ENCODE assay signal across 21 cellular contexts in the genomic region with DNA sequence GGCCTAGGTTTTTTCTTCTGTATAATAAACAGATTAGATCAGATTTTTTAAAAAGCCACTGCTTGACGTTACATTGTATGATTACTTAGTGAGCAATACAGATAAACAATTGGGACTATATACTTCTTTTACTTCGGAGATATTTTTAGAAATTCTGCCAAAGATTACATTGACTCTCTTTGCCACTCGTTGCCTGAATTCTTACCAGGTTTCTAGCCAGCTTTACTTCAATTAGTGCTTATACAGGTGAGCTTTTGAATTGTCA.
DNase-seq lines count a peak whose midpoint lies in the region; ATAC-seq, FAIRE-seq and TF ChIP-seq lines count a peak whose summit lies in the region.
"Had no signal": no experiment of that assay in that cellular context is flagged by ENCODE, and none has a peak within 500 bp of the region (broad histone marks: within the 10 kb centered on the region; RNA-seq: fewer than 3 reads in every experiment).

No MANE protein-coding gene starts in this region.

- no peak overlapping the region for H2AK5ac ChIP-seq in mesenchymal stem cell (ENCODE audit: low read length, severe bottlenecking)

- 100% methylated on average over 1 of the region's 3 CpGs for whole genome bisulfite sequencing in mesenchymal stem cell
- WGBS in testis, 2 donors, result 44 to 49% methylated on average over 3 of the region's 3 CpGs

- H3K9me3 Mint-ChIP-seq in natural killer cell, result no peaks in the 10 kb centered on the region
- H3K9me3 Mint-ChIP-seq in natural killer cell treated with Interleukin-12 subunit alpha and Interleukin-12 subunit beta and Interleukin-15 and Interleukin-18, amount 100 ng/mL, for 72 hours, result no peaks in the 10 kb centered on the region
- H3K9me3 Mint-ChIP-seq in astrocyte (ENCODE audit: unreplicated experiment), result no peaks in the 10 kb centered on the region
- H3K9me3 Mint-ChIP-seq in activated CD8-positive, alpha-beta memory T cell treated with anti-CD3 and anti-CD28 coated beads, Interleukin-2, amount 10 ng/mL, durations not matched to agents 7 days and 5 days (ENCODE audit: low read depth), result no peaks in the 10 kb centered on the region

- FAIRE-seq in astrocyte (lab: Jason Lieb, UNC), result no peak

- no peak overlapping the region for H3K4ac ChIP-seq in mesenchymal stem cell (ENCODE audit: low read depth in 1 of 2, low read length in 2 of 2)

- H4K8ac ChIP-seq in mesenchymal stem cell (ENCODE audit: low read length), result no peak overlapping the region

- intact Hi-C loops in natural killer cell (cut with micrococcal nuclease) (no loop called here), testis (cut with DNase I; ENCODE audit: low total_unique reads) (no loop called here)

- no peak overlapping the region for H3K4me3 ChIP-seq in astrocyte (ENCODE audit: insufficient read depth, low read depth, low read length)
- H3K4me3 ChIP-seq in mesenchymal stem cell (ENCODE audit: insufficient read depth in 1 of 2, low read depth in 1 of 2, low read length in 2 of 2), result no peak overlapping the region
- H3K4me3 ChIP-seq in testis, result no peak overlapping the region
- H3K4me3 ChIP-seq: mucosa of descending colon, transverse colon had no signal

- H3K36me3 ChIP-seq in astrocyte (ENCODE audit: insufficient read depth, low read length) (peaks cover 10% of the 10 kb centered on the region), mesenchymal stem cell (ENCODE audit: control insufficient read depth in 1 of 2, insufficient read depth in 2 of 2, low read depth in 1 of 2, low read length in 2 of 2) (peaks cover 7 to 33% of the 10 kb centered on the region in 2 experiments), testis (ENCODE audit: low read depth, missing control alignments) (no peaks in the 10 kb centered on the region)

- H2AFZ ChIP-seq in astrocyte (ENCODE audit: low read depth, low read length) (no peak overlapping the region), mesenchymal stem cell (ENCODE audit: low read depth, low read length) (no peak overlapping the region)

- H3K9me3 ChIP-seq in astrocyte (ENCODE audit: insufficient read depth, low read depth, low read length) (no peaks in the 10 kb centered on the region), mesenchymal stem cell (ENCODE audit: control insufficient read depth, low read length) (no peaks in the 10 kb centered on the region), testis (no peaks in the 10 kb centered on the region)
- H3K9me3 ChIP-seq: mucosa of descending colon, transverse colon had no signal

- H3K27ac ChIP-seq in astrocyte (ENCODE audit: low read depth, low read length) (peak overlapping the region; percentile 87), mesenchymal stem cell (ENCODE audit: low read length, poor library complexity, severe bottlenecking) (peak overlapping the region; percentile 93), testis (peak overlapping the region; percentile 19 to 54)
- H3K27ac ChIP-seq: transverse colon had no signal

- H3K4me1 Mint-ChIP-seq in natural killer cell (peaks cover 45 to 58% of the 10 kb centered on the region in 2 donors), astrocyte (ENCODE audit: low read depth, unreplicated experiment) (peaks cover 63% of the 10 kb centered on the region)
- H3K4me1 Mint-ChIP-seq in natural killer cell treated with Interleukin-12 subunit alpha and Interleukin-12 subunit beta and Interleukin-15 and Interleukin-18, amount 100 ng/mL, for 72 hours (ENCODE audit: low read depth in 2 of 2), result peaks cover 28 to 29% of the 10 kb centered on the region in 2 donors
- H3K4me1 Mint-ChIP-seq in activated CD8-positive, alpha-beta memory T cell treated with anti-CD3 and anti-CD28 coated beads, Interleukin-2, amount 10 ng/mL, durations not matched to agents 7 days and 5 days, result peaks cover 35% of the 10 kb centered on the region

- H3K27ac Mint-ChIP-seq in natural killer cell (peak overlapping the region; percentile 10 to 27), astrocyte (ENCODE audit: unreplicated experiment) (peak overlapping the region; percentile 89)
- peak overlapping the region in 1 of 2 donors; percentile 4 for H3K27ac Mint-ChIP-seq in natural killer cell treated with Interleukin-12 subunit alpha and Interleukin-12 subunit beta and Interleukin-15 and Interleukin-18, amount 100 ng/mL, for 72 hours
- no peak overlapping the region for H3K27ac Mint-ChIP-seq in activated CD8-positive, alpha-beta memory T cell treated with anti-CD3 and anti-CD28 coated beads, Interleukin-2, amount 10 ng/mL, durations not matched to agents 7 days and 5 days

- no peak overlapping the region for H2BK15ac ChIP-seq in mesenchymal stem cell (ENCODE audit: low read depth, poor library complexity, severe bottlenecking)

- no peak for ATAC-seq in natural killer cell
- ATAC-seq in natural killer cell treated with Interleukin-12 subunit alpha and Interleukin-12 subunit beta and Interleukin-15 and Interleukin-18, amount 100 ng/mL, for 72 hours, result no peak
- no peak for ATAC-seq in activated CD8-positive, alpha-beta memory T cell treated with anti-CD3 and anti-CD28 coated beads, Interleukin-2, amount 10 ng/mL, durations not matched to agents 7 days and 5 days
- no peak for ATAC-seq in HG03442 (IDR thresholded peaks at IDR 0.05; ENCODE audit: unreplicated experiment)
- ATAC-seq: left lobe of liver, mucosa of descending colon had no signal

- H3K4me1 ChIP-seq in astrocyte (ENCODE audit: insufficient read depth, low read length) (peaks cover 37% of the 10 kb centered on the region), mesenchymal stem cell (ENCODE audit: control insufficient read depth, insufficient read depth, low read depth, low read length) (peaks cover 12% of the 10 kb centered on the region), testis (peaks cover 17% of the 10 kb centered on the region)

- TF ChIP-seq CTCF in natural killer cell (IDR thresholded peaks at IDR 0.05), result no peak
- TF ChIP-seq CTCF in astrocyte (IDR thresholded peaks at IDR 0.05; ENCODE audit: insufficient read depth, low read depth, low read length), result no peak
- TF ChIP-seq CTCF in testis (IDR thresholded peaks at IDR 0.05), result no peak

- H3K4me3 Mint-ChIP-seq in natural killer cell, result no peak overlapping the region
- no peak overlapping the region for H3K4me3 Mint-ChIP-seq in natural killer cell treated with Interleukin-12 subunit alpha and Interleukin-12 subunit beta and Interleukin-15 and Interleukin-18, amount 100 ng/mL, for 72 hours
- peak overlapping the region; percentile 0 for H3K4me3 Mint-ChIP-seq in astrocyte (ENCODE audit: unreplicated experiment)
- no peak overlapping the region for H3K4me3 Mint-ChIP-seq in activated CD8-positive, alpha-beta memory T cell treated with anti-CD3 and anti-CD28 coated beads, Interleukin-2, amount 10 ng/mL, durations not matched to agents 7 days and 5 days

- no peak overlapping the region for H4K91ac ChIP-seq in mesenchymal stem cell (ENCODE audit: low read length)

- H3K9ac ChIP-seq in astrocyte (ENCODE audit: low read length) (peak overlapping the region; percentile 57), mesenchymal stem cell (ENCODE audit: low read length) (no peak overlapping the region)

- H3K27me3 ChIP-seq in astrocyte (ENCODE audit: insufficient read depth, low read length) (no peaks in the 10 kb centered on the region), mesenchymal stem cell (ENCODE audit: control insufficient read depth in 1 of 2, insufficient read depth in 1 of 2, low read length in 2 of 2) (no peaks in the 10 kb centered on the region), testis (no peaks in the 10 kb centered on the region)
- H3K27me3 ChIP-seq: transverse colon had no signal

- no peak overlapping the region for H3K14ac ChIP-seq in mesenchymal stem cell (ENCODE audit: low read length in 2 of 2)

- H3K4me2 ChIP-seq in astrocyte (ENCODE audit: low read length) (peak overlapping the region; percentile 58), mesenchymal stem cell (ENCODE audit: low read length, poor library complexity, severe bottlenecking) (no peak overlapping the region)

- no peak overlapping the region for H2BK12ac ChIP-seq in mesenchymal stem cell (ENCODE audit: low read length in 2 of 2)

- no peak overlapping the region for H2BK120ac ChIP-seq in mesenchymal stem cell (ENCODE audit: low read depth, low read length)

- H3K18ac ChIP-seq in mesenchymal stem cell (ENCODE audit: low read depth in 1 of 2, low read length in 2 of 2), result no peak overlapping the region

- no peak overlapping the region for H3K23ac ChIP-seq in mesenchymal stem cell (ENCODE audit: low read length in 2 of 2)

- H3K79me1 ChIP-seq in mesenchymal stem cell (replicated peaks; ENCODE audit: low read length, poor library complexity, severe bottlenecking), result peaks cover 4% of the 10 kb centered on the region

- H3K27me3 Mint-ChIP-seq in natural killer cell (ENCODE audit: low read depth in 2 of 2), result no peaks in the 10 kb centered on the region
- no peaks in the 10 kb centered on the region for H3K27me3 Mint-ChIP-seq in natural killer cell treated with Interleukin-12 subunit alpha and Interleukin-12 subunit beta and Interleukin-15 and Interleukin-18, amount 100 ng/mL, for 72 hours
- no peaks in the 10 kb centered on the region for H3K27me3 Mint-ChIP-seq in astrocyte (ENCODE audit: low read depth, unreplicated experiment)
- H3K27me3 Mint-ChIP-seq in activated CD8-positive, alpha-beta memory T cell treated with anti-CD3 and anti-CD28 coated beads, Interleukin-2, amount 10 ng/mL, durations not matched to agents 7 days and 5 days, result no peaks in the 10 kb centered on the region

- no peaks in the 10 kb centered on the region for H4K20me1 ChIP-seq in astrocyte (ENCODE audit: insufficient read depth, low read length)

- H2BK5ac ChIP-seq in mesenchymal stem cell (ENCODE audit: low read depth, low read length, poor library complexity, severe bottlenecking), result no peak overlapping the region

- H3K36me3 Mint-ChIP-seq in natural killer cell (peaks cover 12% of the 10 kb centered on the region), astrocyte (ENCODE audit: low read depth, unreplicated experiment) (peaks cover 9% of the 10 kb centered on the region)
- peaks cover 20% of the 10 kb centered on the region for H3K36me3 Mint-ChIP-seq in natural killer cell treated with Interleukin-12 subunit alpha and Interleukin-12 subunit beta and Interleukin-15 and Interleukin-18, amount 100 ng/mL, for 72 hours
- H3K36me3 Mint-ChIP-seq in activated CD8-positive, alpha-beta memory T cell treated with anti-CD3 and anti-CD28 coated beads, Interleukin-2, amount 10 ng/mL, durations not matched to agents 7 days and 5 days, result peaks cover 52% of the 10 kb centered on the region

- CTCF ChIA-PET in activated CD8-positive, alpha-beta memory T cell treated with anti-CD3 and anti-CD28 coated beads, Interleukin-2, amount 10 ng/mL, durations not matched to agents 7 days and 5 days (lab: Charles Lee), result interaction anchor here (3.5 kb wide), 1 partner anchor 87 kb away, joined by 12 read pairs; a partner anchor contains a TSS

- no peak for TF ChIP-seq POLR2A in testis (IDR thresholded peaks at IDR 0.05)

- peaks cover 35% of the 10 kb centered on the region for H3K79me2 ChIP-seq in astrocyte (ENCODE audit: insufficient read depth, low read length)

- no peak for DNase-seq in natural killer cell
- DNase-seq in natural killer cell treated with Interleukin-12 subunit alpha and Interleukin-12 subunit beta and Interleukin-15 and Interleukin-18, amount 100 ng/mL, for 72 hours (ENCODE audit: low spot score), result no peak
- DNase-seq in astrocyte (ENCODE audit: low read depth), result peak; percentile 39
- DNase-seq in mesenchymal stem cell, result peak; percentile 43
- DNase-seq in testis, result no peak
- no peak for DNase-seq in activated CD8-positive, alpha-beta memory T cell treated with anti-CD3 and anti-CD28 coated beads, Interleukin-2, amount 10 ng/mL, durations not matched to agents 7 days and 5 days
- no peak for DNase-seq in NCI-H345 treated with DMSO at 0.1 percent for 48 hours (lab: John Stamatoyannopoulos, UW; ENCODE audit: unreplicated experiment)
- DNase-seq: activated CD4-positive, alpha-beta T cell treated with anti-CD3 and anti-CD28 coated beads, Interleukin-2, amount 50 U/mL, for 1 hour; activated CD8-positive, alpha-beta memory T cell treated with anti-CD3 and anti-CD28 coated beads, Interleukin-2, amount 50 U/mL, for 4 hours; activated gamma-delta T cell treated with Interleukin-2 at 50 U/mL for 16 hours; amniotic stem cell; DMS 273 treated with DMSO at 0.1 percent for 48 hours; erythroblast; GDM1; mucosa of descending colon; NCI-H774; retina; SHP77; transverse colon had no signal

Comparison
In these comparisons a context has a peak if more than half of its experiments do, and no peak if none do; other contexts are left out.
1. DNase-seq: peak in astrocyte (single experiment) and mesenchymal stem cell (single experiment); none in natural killer cell (single experiment), natural killer cell treated with Interleukin-12 subunit alpha and Interleukin-12 subunit beta and Interleukin-15 and Interleukin-18, amount 100 ng/mL, for 72 hours (single experiment), testis (single experiment), activated CD8-positive, alpha-beta memory T cell treated with anti-CD3 and anti-CD28 coated beads, Interleukin-2, amount 10 ng/mL, durations not matched to agents 7 days and 5 days (single experiment) and NCI-H345 treated with DMSO at 0.1 percent for 48 hours (single experiment).
2. H3K27ac ChIP-seq: peak in every context shown above with its lines; median percentile 93 in mesenchymal stem cell; 87 in astrocyte; 36 in testis.